Comparison of ENCODE assay signal across 8 cellular contexts in genomic region chr21:31872452-31873274, GRCh38. TPM values are rescaled to one million over a fixed set of nuclear protein-coding genes. Genes with fewer than 3 reads are reported as not detected.
DNase-seq lines count a peak whose midpoint lies in the region; ATAC-seq and TF ChIP-seq lines count a peak whose summit lies in the region.

TSS of gene HUNK (plus strand) at chr21:31873020. CDS start at chr21:31873675, 655 bp downstream.

- H3K27me3 Mint-ChIP-seq in WTC11 (ENCODE audit: low read depth): peaks cover 48% of the 10 kb centered on the region
- H3K27me3 Mint-ChIP-seq in nephron (ENCODE audit: low read depth): peaks cover 17% of the 10 kb centered on the region

- no peaks in the 10 kb centered on the region for H3K36me3 Mint-ChIP-seq in WTC11
- peaks cover 5% of the 10 kb centered on the region for H3K36me3 Mint-ChIP-seq in nephron (ENCODE audit: low read depth)

- H3K4me1 Mint-ChIP-seq in WTC11: peaks cover 43% of the 10 kb centered on the region
- peaks cover 44% of the 10 kb centered on the region for H3K4me1 Mint-ChIP-seq in nephron

- 0 out of 2 replicates have a peak within 1 kb of the TSS, but pooled peaks have one; percentile 27 for H3K27ac Mint-ChIP-seq in WTC11
- peak within 1 kb of the TSS; percentile 82 to 96 (median 94) for H3K27ac Mint-ChIP-seq in nephron

- H3K4me3 Mint-ChIP-seq in WTC11 (peak within 1 kb of the TSS; percentile 86), nephron (peak within 1 kb of the TSS; percentile 93 to 96 (median 94))

- CTCF ChIA-PET in WTC11 (lab: Charles Lee): interaction anchor here (1.1 to 3.8 kb wide), 3 partner anchors 87 to 385 kb away, joined by 3 to 22 read pairs (median 18); no protein-coding TSS in a partner anchor

- H3K4me3 ChIP-seq in NB4 (ENCODE audit: low read depth, low read length): peak within 1 kb of the TSS; percentile 56

- no peak for TF ChIP-seq POLR2A in NB4 (IDR thresholded peaks at IDR 0.05; ENCODE audit: extremely low read depth, insufficient read length)

- POLR2A ChIA-PET in WTC11 (lab: Charles Lee): interaction anchor here (0.7 to 2.1 kb wide), 3 partner anchors 22 to 420 kb away, joined by 3 to 5 read pairs (median 4); no protein-coding TSS in a partner anchor

- ATAC-seq in WTC11 (peak; percentile 64), GM18870 (IDR thresholded peaks at IDR 0.05; ENCODE audit: unreplicated experiment) (no peak), HG03354 (IDR thresholded peaks at IDR 0.05; ENCODE audit: poor library complexity, severe bottlenecking, unreplicated experiment) (no peak)

- TF ChIP-seq CTCF in NB4 (IDR thresholded peaks at IDR 0.05; ENCODE audit: low read depth, low read length) (no peak), WTC11 (IDR thresholded peaks at IDR 0.05) (no peak), nephron (IDR thresholded peaks at IDR 0.05; ENCODE audit: unreplicated experiment in 3 of 3) (peak in 1 of 3 experiments; percentile 15)

- H3K9me3 Mint-ChIP-seq in WTC11: no peaks in the 10 kb centered on the region
- H3K9me3 Mint-ChIP-seq in nephron: no peaks in the 10 kb centered on the region

- DNase-seq in DMS79 treated with DMSO at 0.1 percent for 48 hours (lab: John Stamatoyannopoulos, UW): peak; percentile 71
- peak; percentile 69 for DNase-seq in NB4 (ENCODE audit: low read depth)
- peak; percentile 79 for DNase-seq in WTC11 (ENCODE audit: low spot score)
- peak; percentile 29 for DNase-seq in fibroblast of peridontal ligament (ENCODE audit: extremely low read depth)
- DNase-seq in UCSD-AML1 (lab: John Stamatoyannopoulos, UW; ENCODE audit: unreplicated experiment): no peak

TF ChIP-seq in WTC11, 78 proteins besides CTCF, POLR2A, EP300 and RAD21 (continues in another document):
- TF ChIP-seq KAT7 (CRISPR knock-in tag; IDR thresholded peaks at IDR 0.05; ENCODE audit: borderline replicate concordance) (0 out of 2 replicates have a peak, but pooled peaks have one; percentile 28), CREM (CRISPR knock-in tag; IDR thresholded peaks at IDR 0.05) (no peak), ZNF423 (CRISPR knock-in tag; IDR thresholded peaks at IDR 0.05) (peak; percentile 6; the same call in 1 of the 2 replicates), SP1 (CRISPR knock-in tag; conservative IDR thresholded peaks at IDR 0.05) (no peak), MAX (CRISPR knock-in tag; IDR thresholded peaks at IDR 0.05) (peak; percentile 35; the same call in 1 of the 2 replicates), FOXP1 (CRISPR knock-in tag; IDR thresholded peaks at IDR 0.05; ENCODE audit: borderline replicate concordance) (no peak), USF2 (CRISPR knock-in tag; IDR thresholded peaks at IDR 0.05) (no peak), STAT6 (CRISPR knock-in tag; conservative IDR thresholded peaks at IDR 0.05; ENCODE audit: low read depth) (no peak), ARID4B (CRISPR knock-in tag; IDR thresholded peaks at IDR 0.05; ENCODE audit: borderline replicate concordance) (peak; percentile 35; the same call in 1 of the 2 replicates), TP53 (CRISPR knock-in tag; IDR thresholded peaks at IDR 0.05) (no peak), GRHL2 (CRISPR knock-in tag; IDR thresholded peaks at IDR 0.05; ENCODE audit: insufficient replicate concordance, severe bottlenecking) (no peak), TCF7 (CRISPR knock-in tag; IDR thresholded peaks at IDR 0.05; ENCODE audit: low read depth) (no peak)
- TF ChIP-seq, protein P1, sequence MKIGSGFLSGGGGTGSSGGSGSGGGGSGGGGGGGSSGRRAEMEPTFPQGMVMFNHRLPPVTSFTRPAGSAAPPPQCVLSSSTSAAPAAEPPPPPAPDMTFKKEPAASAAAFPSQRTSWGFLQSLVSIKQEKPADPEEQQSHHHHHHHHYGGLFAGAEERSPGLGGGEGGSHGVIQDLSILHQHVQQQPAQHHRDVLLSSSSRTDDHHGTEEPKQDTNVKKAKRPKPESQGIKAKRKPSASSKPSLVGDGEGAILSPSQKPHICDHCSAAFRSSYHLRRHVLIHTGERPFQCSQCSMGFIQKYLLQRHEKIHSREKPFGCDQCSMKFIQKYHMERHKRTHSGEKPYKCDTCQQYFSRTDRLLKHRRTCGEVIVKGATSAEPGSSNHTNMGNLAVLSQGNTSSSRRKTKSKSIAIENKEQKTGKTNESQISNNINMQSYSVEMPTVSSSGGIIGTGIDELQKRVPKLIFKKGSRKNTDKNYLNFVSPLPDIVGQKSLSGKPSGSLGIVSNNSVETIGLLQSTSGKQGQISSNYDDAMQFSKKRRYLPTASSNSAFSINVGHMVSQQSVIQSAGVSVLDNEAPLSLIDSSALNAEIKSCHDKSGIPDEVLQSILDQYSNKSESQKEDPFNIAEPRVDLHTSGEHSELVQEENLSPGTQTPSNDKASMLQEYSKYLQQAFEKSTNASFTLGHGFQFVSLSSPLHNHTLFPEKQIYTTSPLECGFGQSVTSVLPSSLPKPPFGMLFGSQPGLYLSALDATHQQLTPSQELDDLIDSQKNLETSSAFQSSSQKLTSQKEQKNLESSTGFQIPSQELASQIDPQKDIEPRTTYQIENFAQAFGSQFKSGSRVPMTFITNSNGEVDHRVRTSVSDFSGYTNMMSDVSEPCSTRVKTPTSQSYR (CRISPR knock-in tag; IDR thresholded peaks at IDR 0.05): no peak
- TF ChIP-seq, protein P2, sequence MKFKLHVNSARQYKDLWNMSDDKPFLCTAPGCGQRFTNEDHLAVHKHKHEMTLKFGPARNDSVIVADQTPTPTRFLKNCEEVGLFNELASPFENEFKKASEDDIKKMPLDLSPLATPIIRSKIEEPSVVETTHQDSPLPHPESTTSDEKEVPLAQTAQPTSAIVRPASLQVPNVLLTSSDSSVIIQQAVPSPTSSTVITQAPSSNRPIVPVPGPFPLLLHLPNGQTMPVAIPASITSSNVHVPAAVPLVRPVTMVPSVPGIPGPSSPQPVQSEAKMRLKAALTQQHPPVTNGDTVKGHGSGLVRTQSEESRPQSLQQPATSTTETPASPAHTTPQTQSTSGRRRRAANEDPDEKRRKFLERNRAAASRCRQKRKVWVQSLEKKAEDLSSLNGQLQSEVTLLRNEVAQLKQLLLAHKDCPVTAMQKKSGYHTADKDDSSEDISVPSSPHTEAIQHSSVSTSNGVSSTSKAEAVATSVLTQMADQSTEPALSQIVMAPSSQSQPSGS (CRISPR knock-in tag; IDR thresholded peaks at IDR 0.05; ENCODE audit: borderline replicate concordance, low read depth): no peak

RNA-seq across cellular contexts. Expression of gene HUNK, which starts in this region (rescaled TPM):
- 5.0 to 7.0 TPM (median 6.1 TPM) in 3 replicates for total RNA-seq in WTC11 (2021)
